ENCODE assay signal across 8 cellular contexts in the genomic region with DNA sequence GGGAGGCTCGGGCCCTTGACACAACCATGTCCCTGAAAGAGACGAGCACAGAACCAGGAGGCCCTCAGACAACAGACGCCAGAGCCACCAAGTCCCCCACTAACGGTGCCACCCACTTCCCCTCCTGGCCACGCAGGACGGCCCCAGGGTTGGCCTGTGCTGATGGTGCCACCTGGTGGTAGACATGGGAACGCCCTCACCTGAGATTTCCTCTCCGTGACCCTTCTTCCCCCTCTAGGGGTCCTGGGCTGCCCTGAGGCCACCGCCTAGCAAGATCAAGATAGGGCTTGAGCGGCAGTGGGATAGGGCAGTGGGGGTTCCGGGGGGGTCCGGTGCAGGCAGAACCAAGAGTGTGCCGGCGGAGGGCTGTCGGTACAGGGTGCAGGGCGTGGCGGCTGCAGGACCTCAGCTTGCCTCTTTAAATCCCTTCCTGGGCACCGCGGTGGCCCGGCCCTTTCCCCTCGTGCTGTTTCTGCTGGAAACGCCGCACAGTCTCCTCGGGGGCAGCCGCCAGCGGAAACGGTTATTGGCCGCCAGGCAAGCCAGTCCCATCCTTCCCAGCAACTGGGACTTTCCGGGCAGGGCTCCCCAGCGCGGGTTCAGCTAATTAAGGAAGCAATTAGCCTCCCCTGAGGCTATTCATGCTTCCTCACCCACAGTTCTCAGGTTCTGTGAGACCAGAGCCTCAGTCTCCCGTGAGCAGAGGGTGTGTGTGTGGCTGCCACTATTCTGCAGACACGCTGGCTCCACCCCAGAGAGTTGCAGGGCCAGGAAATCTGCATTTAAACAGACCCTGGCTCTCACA. TPM values are rescaled to one million over a fixed set of nuclear protein-coding genes. Genes with fewer than 3 reads are reported as not detected.
DNase-seq lines count a peak whose midpoint lies in the region; ATAC-seq and TF ChIP-seq lines count a peak whose summit lies in the region.

No MANE protein-coding gene starts in this region.

- peaks cover 6% of the 10 kb centered on the region for H3K23me2 ChIP-seq in H9 (ENCODE audit: insufficient read length, low read depth, low read length, poor library complexity, severe bottlenecking)

- no peaks in the 10 kb centered on the region; the same call in 1 of the 2 replicates for H3K27me3 ChIP-seq in H9 (ENCODE audit: insufficient read depth, low read length)
- no peaks in the 10 kb centered on the region for H3K27me3 ChIP-seq in WERI-Rb-1 (ENCODE audit: insufficient read depth, low read depth, severe bottlenecking)
- no peaks in the 10 kb centered on the region for H3K27me3 ChIP-seq in breast epithelium

- no CpG with 5 or more reads among the region's 33 CpGs for WGBS in H9 (ENCODE audit: extremely low coverage, insufficient read length, low lambda C conversion rate)

- H4K8ac ChIP-seq in H9 (replicated peaks; ENCODE audit: insufficient read length, low read depth, low read length): no peak overlapping the region

- H4K5ac ChIP-seq in H9 (ENCODE audit: insufficient read length, low read depth, low read length): no peak overlapping the region

- peak overlapping the region; percentile 72 to 87 for H3K4me3 Mint-ChIP-seq in H9

- no peak overlapping the region for H3K56ac ChIP-seq in H9 (ENCODE audit: insufficient read length, low read depth, low read length)

- H3K9me3 Mint-ChIP-seq in H9: no peaks in the 10 kb centered on the region; a peak in 1 of 5 replicates

- no peak overlapping the region for H4K91ac ChIP-seq in H9 (ENCODE audit: insufficient read length, low read depth, low read length)

- H3K36me3 ChIP-seq in WERI-Rb-1 (no peaks in the 10 kb centered on the region), breast epithelium (no peaks in the 10 kb centered on the region)

- H4K20me1 ChIP-seq in H9 (ENCODE audit: control insufficient read depth, insufficient read depth, insufficient read length): no peaks in the 10 kb centered on the region

- H2BK20ac ChIP-seq in H9 (ENCODE audit: low read depth, low read length, poor library complexity, severe bottlenecking): no peak overlapping the region

- no peak overlapping the region for H3K27ac ChIP-seq in H9 (ENCODE audit: insufficient read length, low read depth, low read length)
- H3K27ac ChIP-seq in WERI-Rb-1: no peak overlapping the region
- peak overlapping the region; percentile 40 to 41 for H3K27ac ChIP-seq in breast epithelium

- TF ChIP-seq POLR2A in breast epithelium (IDR thresholded peaks at IDR 0.05): no peak

- no peak overlapping the region for H3K18ac ChIP-seq in H9 (ENCODE audit: insufficient read length, low read depth, low read length)

- H3K4me3 ChIP-seq in WERI-Rb-1 (ENCODE audit: low read depth, low read length) (peak overlapping the region; percentile 41), breast epithelium (peak overlapping the region; percentile 33 to 73 (median 50))

- peaks cover 30 to 39% of the 10 kb centered on the region in 2 experiments for H3K4me1 Mint-ChIP-seq in H9

- H3K4ac ChIP-seq in H9 (ENCODE audit: low read depth, low read length): no peak overlapping the region

- H2BK15ac ChIP-seq in H9 (ENCODE audit: low read depth, low read length): no peak overlapping the region

- H3K4me2 ChIP-seq in H9 (ENCODE audit: insufficient read depth, insufficient read length, low read length): peak overlapping the region; percentile 65

- no peak for ATAC-seq in HG03442 (IDR thresholded peaks at IDR 0.05; ENCODE audit: unreplicated experiment)

- H3K4me1 ChIP-seq in H9 (ENCODE audit: insufficient read depth, low read length): no peaks in the 10 kb centered on the region
- peaks cover 10 to 16% of the 10 kb centered on the region in 2 donors for H3K4me1 ChIP-seq in breast epithelium

- no peak overlapping the region for H2BK12ac ChIP-seq in H9 (ENCODE audit: insufficient read length, low read depth, low read length)

- no peak overlapping the region for H2BK120ac ChIP-seq in H9 (ENCODE audit: low read depth, low read length, poor library complexity, severe bottlenecking)

- H3K27ac Mint-ChIP-seq in H9: no peak overlapping the region

- TF ChIP-seq CTCF in H9 (conservative IDR thresholded peaks at IDR 0.05) (peak; percentile 99), WERI-Rb-1 (IDR thresholded peaks at IDR 0.05; ENCODE audit: low read depth, low read length) (peak; percentile 97), breast epithelium (IDR thresholded peaks at IDR 0.05) (peak; percentile 97 to 99 (median 99))

- no peaks in the 10 kb centered on the region for H3K79me1 ChIP-seq in H9 (ENCODE audit: insufficient read depth, low read depth, low read length, poor library complexity, severe bottlenecking)

- no peak overlapping the region for H2BK5ac ChIP-seq in H9 (ENCODE audit: insufficient read length, low read length)

- no peak overlapping the region; the same call in 1 of the 2 replicates for H3K14ac ChIP-seq in H9 (ENCODE audit: insufficient read depth, low read length)

- peaks cover 39% of the 10 kb centered on the region for H3K27me3 Mint-ChIP-seq in H9 (ENCODE audit: low read depth)

- H2AFZ ChIP-seq in H9 (ENCODE audit: low read length): no peak overlapping the region

- peak; percentile 58 for DNase-seq in EH (ENCODE audit: low read depth)
- peak; percentile 84 for DNase-seq in H9
- peak; percentile 32 for DNase-seq in NCI-H146 treated with DMSO at 0.1 percent for 48 hours (lab: John Stamatoyannopoulos, UW; ENCODE audit: unreplicated experiment)
- DNase-seq in WERI-Rb-1: peak; percentile 83
- DNase-seq in breast epithelium (ENCODE audit: low spot score in 2 of 2): peak; percentile 58 to 73
- peak; percentile 90 for DNase-seq in islet precursor cell
- peak; percentile 69 for DNase-seq in stimulated activated CD4-positive, alpha-beta T cell treated with anti-CD3 and anti-CD28 coated beads, Interleukin-15, amount 100 ng/mL, for 1 hour (ENCODE audit: low read depth in 1 of 2, low spot score in 1 of 2)

- H3K23ac ChIP-seq in H9 (ENCODE audit: insufficient read length, low read depth, low read length): no peak overlapping the region

- no peak overlapping the region for H3K9ac ChIP-seq in H9 (ENCODE audit: extremely low read depth, insufficient read length, low read length)

- intact Hi-C loops in breast epithelium (cut with DNase I; ENCODE audit: low total_unique reads): loop anchor here (2.0 to 10.0 kb wide), 2 partner anchors 273 to 347 kb away; a partner anchor contains a TSS

- no peaks in the 10 kb centered on the region for H3K36me3 Mint-ChIP-seq in H9 (ENCODE audit: insufficient read depth in 1 of 3, low read depth in 3 of 3)

- H3K79me2 ChIP-seq in H9 (ENCODE audit: insufficient read depth, low read length): no peaks in the 10 kb centered on the region

- no peak overlapping the region for H3T11ph ChIP-seq in H9 (ENCODE audit: low read length)

- H2AK5ac ChIP-seq in H9 (ENCODE audit: insufficient read length, low read length): no peak overlapping the region

- H3K9me3 ChIP-seq in H9 (ENCODE audit: control insufficient read depth, low read depth, low read length) (no peaks in the 10 kb centered on the region), WERI-Rb-1 (ENCODE audit: severe bottlenecking) (no peaks in the 10 kb centered on the region), breast epithelium (no peaks in the 10 kb centered on the region)

RNA-seq across cellular contexts. Expression of a gene that starts 5.5 kb away (rescaled TPM):
- 0.55 and 0.68 TPM in 2 replicates for total RNA-seq in H9 (2021)
- total RNA-seq in breast epithelium: 1 to 10 TPM in 2 of 3 donors, under 1 TPM in 1; 0.66 to 4.3 (median 1.5) TPM

Comparison
In these comparisons a context has a peak if more than half of its experiments do, and no peak if none do; other contexts are left out.
1. DNase-seq: peak in every context shown above with its lines; median percentile 90 in islet precursor cell; 84 in H9; 83 in WERI-Rb-1; 69 in stimulated activated CD4-positive, alpha-beta T cell treated with anti-CD3 and anti-CD28 coated beads, Interleukin-15, amount 100 ng/mL, for 1 hour; 66 in breast epithelium; 58 in EH; 32 in NCI-H146 treated with DMSO at 0.1 percent for 48 hours.
2. H3K27ac ChIP-seq: peak in breast epithelium (2 of 2); none in H9 (single experiment) and WERI-Rb-1 (single experiment).
3. Peak in every context shown above with its lines, with median percentiles within 50 percentile points of each other: CTCF ChIP-seq.